28 cellular contexts compared by ENCODE assay signal in the genomic region with DNA sequence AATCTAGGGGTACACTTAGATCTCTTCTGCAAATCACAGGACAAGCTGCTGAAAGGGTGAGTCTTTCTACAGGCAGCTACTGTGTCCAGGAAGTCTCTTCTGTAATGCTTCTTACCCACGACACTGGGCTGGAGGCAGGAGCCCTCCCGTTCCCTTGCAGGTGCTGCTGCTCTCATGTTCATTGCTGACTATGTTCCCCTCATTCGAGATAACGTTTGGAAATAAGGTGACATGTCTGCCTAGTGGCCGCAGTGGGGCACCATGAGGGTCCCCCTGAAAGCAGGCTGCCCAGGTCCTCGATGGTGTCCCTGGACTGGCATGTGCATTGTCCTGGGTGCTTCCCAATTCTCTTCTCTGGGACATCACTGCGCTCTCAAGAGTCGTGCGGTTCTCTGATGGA.
DNase-seq lines count a peak whose midpoint lies in the region; ATAC-seq, FAIRE-seq and TF ChIP-seq lines count a peak whose summit lies in the region.
"Had no signal": no experiment of that assay in that cellular context is flagged by ENCODE, and none has a peak within 500 bp of the region (broad histone marks: within the 10 kb centered on the region; RNA-seq: fewer than 3 reads in every experiment).

No MANE protein-coding gene starts in this region.

- H3K9me1 ChIP-seq in endothelial cell of umbilical vein (replicated peaks; ENCODE audit: control insufficient read depth, extremely low read depth, insufficient read depth, low read length), result no peaks in the 10 kb centered on the region

- DNase-seq in natural killer cell treated with Interleukin-12 subunit alpha and Interleukin-12 subunit beta and Interleukin-15 and Interleukin-18, amount 100 ng/mL, for 72 hours (ENCODE audit: low spot score), result peak; percentile 22
- no peak for DNase-seq in natural killer cell
- no peak for DNase-seq in endothelial cell of umbilical vein (ENCODE audit: low read depth, low spot score)
- no peak for DNase-seq in vagina (ENCODE audit: extremely low spot score in 2 of 2)
- no peak for DNase-seq in activated gamma-delta T cell treated with Interleukin-2 at 50 U/mL for 16 hours
- DNase-seq in NCI-H82 (lab: John Stamatoyannopoulos, UW), result no peak
- DNase-seq: activated naive CD4-positive, alpha-beta T cell treated with anti-CD3 and anti-CD28 coated beads, Interleukin-2, amount 50 U/mL, for 16 hours; activated T-cell treated with anti-CD3 and anti-CD28 coated beads, Interleukin-2, amount 50 U/mL, for 48 hours; amygdala; CD4-positive, CD25-positive, alpha-beta regulatory T cell; effector memory CD4-positive, alpha-beta T cell; erythroblast; foreskin fibroblast; lower lobe of right lung; NCI-H1105; NCI-H1930; NCI-H2227 treated with DMSO at 0.1 percent for 48 hours; NCI-H526 treated with DMSO at 0.1 percent for 48 hours; psoas muscle; stimulated activated CD4-positive, alpha-beta T cell treated with anti-CD3 and anti-CD28 coated beads, Interleukin-15, amount 100 ng/mL, for 24 hours; stimulated activated naive CD4-positive, alpha-beta T cell; T-helper 17 cell had no signal

- peaks cover 3% of the 10 kb centered on the region for H3K9me3 Mint-ChIP-seq in natural killer cell treated with Interleukin-12 subunit alpha and Interleukin-12 subunit beta and Interleukin-15 and Interleukin-18, amount 100 ng/mL, for 72 hours
- no peaks in the 10 kb centered on the region for H3K9me3 Mint-ChIP-seq in natural killer cell
- H3K9me3 Mint-ChIP-seq: CD4-positive, CD25-positive, alpha-beta regulatory T cell had no signal

- H2AFZ ChIP-seq in endothelial cell of umbilical vein (ENCODE audit: low read depth, low read length), result no peak overlapping the region

- ATAC-seq in natural killer cell treated with Interleukin-12 subunit alpha and Interleukin-12 subunit beta and Interleukin-15 and Interleukin-18, amount 100 ng/mL, for 72 hours, result no peak
- ATAC-seq in natural killer cell (no peak), HG02870 (IDR thresholded peaks at IDR 0.05; ENCODE audit: unreplicated experiment) (no peak)
- ATAC-seq: lower lobe of right lung, psoas muscle, T-helper 17 cell had no signal

- H3K27ac ChIP-seq in KOPT-K1 (ENCODE audit: low read depth, low read length, poor library complexity, severe bottlenecking) (peak overlapping the region; percentile 10), endothelial cell of umbilical vein (ENCODE audit: insufficient read depth, low read depth, low read length) (peak overlapping the region; percentile 88), vagina (peak overlapping the region; percentile 70)
- H3K27ac ChIP-seq: lower lobe of right lung, psoas muscle had no signal

- no peak overlapping the region for H3K27ac Mint-ChIP-seq in natural killer cell treated with Interleukin-12 subunit alpha and Interleukin-12 subunit beta and Interleukin-15 and Interleukin-18, amount 100 ng/mL, for 72 hours
- H3K27ac Mint-ChIP-seq in natural killer cell, result no peak overlapping the region

- H3K4me3 Mint-ChIP-seq in natural killer cell treated with Interleukin-12 subunit alpha and Interleukin-12 subunit beta and Interleukin-15 and Interleukin-18, amount 100 ng/mL, for 72 hours, result no peak overlapping the region
- no peak overlapping the region for H3K4me3 Mint-ChIP-seq in natural killer cell
- H3K4me3 Mint-ChIP-seq: CD4-positive, CD25-positive, alpha-beta regulatory T cell; T-helper 17 cell had no signal

- H3K9me3 ChIP-seq in KOPT-K1 (ENCODE audit: insufficient read depth, low read length, poor library complexity, severe bottlenecking) (no peaks in the 10 kb centered on the region), endothelial cell of umbilical vein (replicated peaks; ENCODE audit: control insufficient read depth, insufficient read depth, low read length) (no peaks in the 10 kb centered on the region), vagina (no peaks in the 10 kb centered on the region)
- H3K9me3 ChIP-seq: lower lobe of right lung, psoas muscle, SJSA1 had no signal

- TF ChIP-seq CTCF in natural killer cell (IDR thresholded peaks at IDR 0.05) (no peak), endothelial cell of umbilical vein (IDR thresholded peaks at IDR 0.05; ENCODE audit: extremely low read depth in 1 of 2, insufficient read depth in 1 of 2, low read depth in 1 of 2, low read length in 2 of 2) (no peak), vagina (IDR thresholded peaks at IDR 0.05) (no peak)

- peaks cover 11% of the 10 kb centered on the region for H3K79me2 ChIP-seq in endothelial cell of umbilical vein (ENCODE audit: control insufficient read depth, insufficient read depth, low read length)

- H3K27me3 Mint-ChIP-seq in natural killer cell treated with Interleukin-12 subunit alpha and Interleukin-12 subunit beta and Interleukin-15 and Interleukin-18, amount 100 ng/mL, for 72 hours, result no peaks in the 10 kb centered on the region
- no peaks in the 10 kb centered on the region for H3K27me3 Mint-ChIP-seq in natural killer cell (ENCODE audit: low read depth in 2 of 2)
- H3K27me3 Mint-ChIP-seq: CD4-positive, CD25-positive, alpha-beta regulatory T cell; T-helper 17 cell had no signal

- no peaks in the 10 kb centered on the region for H3K27me3 ChIP-seq in endothelial cell of umbilical vein (ENCODE audit: control insufficient read depth in 2 of 2, insufficient read depth in 2 of 2, low read length in 2 of 2)
- no peaks in the 10 kb centered on the region for H3K27me3 ChIP-seq in vagina
- H3K27me3 ChIP-seq: SJSA1 had no signal

- BruUV-seq in endothelial cell of umbilical vein (replicated peaks; lab: Mats Ljungman, UMichigan), result no TSS peak

- H3K36me3 ChIP-seq in KOPT-K1 (ENCODE audit: insufficient read depth, low read length), result peaks cover 17% of the 10 kb centered on the region
- H3K36me3 ChIP-seq in endothelial cell of umbilical vein (ENCODE audit: control insufficient read depth in 2 of 2, extremely low read depth in 1 of 2, insufficient read depth in 2 of 2, low read length in 2 of 2), result peaks cover 2 to 13% of the 10 kb centered on the region in 2 experiments
- H3K36me3 ChIP-seq in vagina, result no peaks in the 10 kb centered on the region
- H3K36me3 ChIP-seq: lower lobe of right lung had no signal

- CTCF ChIA-PET in endothelial cell of umbilical vein (lab: Charles Lee), result interaction anchor here (0.9 to 9.3 kb wide), 7 partner anchors 7 to 74 kb away, joined by 3 to 83 read pairs (median 7); no protein-coding TSS in a partner anchor

- no peaks in the 10 kb centered on the region for H4K20me1 ChIP-seq in endothelial cell of umbilical vein (replicated peaks; ENCODE audit: control insufficient read depth, extremely low read depth, insufficient read depth, low read length)

- peaks cover 9% of the 10 kb centered on the region for H3K36me3 Mint-ChIP-seq in natural killer cell treated with Interleukin-12 subunit alpha and Interleukin-12 subunit beta and Interleukin-15 and Interleukin-18, amount 100 ng/mL, for 72 hours
- H3K36me3 Mint-ChIP-seq in natural killer cell, result no peaks in the 10 kb centered on the region

- H3K4me2 ChIP-seq in endothelial cell of umbilical vein (ENCODE audit: insufficient read depth, low read length), result no peak overlapping the region

- FAIRE-seq in endothelial cell of umbilical vein (lab: Jason Lieb, UNC), result no peak
- FAIRE-seq: H1, urothelium cell line had no signal

- H3K4me1 ChIP-seq in endothelial cell of umbilical vein (ENCODE audit: control insufficient read depth, extremely low read depth, insufficient read depth, low read length) (peaks cover 52% of the 10 kb centered on the region), vagina (peaks cover 29% of the 10 kb centered on the region)

- no peak overlapping the region for H3K4me3 ChIP-seq in endothelial cell of umbilical vein (replicated peaks in 1 of 3; ENCODE audit: insufficient read depth in 1 of 3, low read depth in 1 of 3, low read length in 3 of 3)
- no peak overlapping the region for H3K4me3 ChIP-seq in vagina
- H3K4me3 ChIP-seq: coronary artery, lower lobe of right lung, psoas muscle, SJSA1 had no signal

- intact Hi-C loops in natural killer cell (cut with micrococcal nuclease), result no loop called here
- intact Hi-C loops in endothelial cell of umbilical vein (cut with micrococcal nuclease), result loop anchor here (2.0 kb wide), 1 partner anchor 14 kb away; no protein-coding TSS in a partner anchor
- intact Hi-C loops in vagina (cut with DNase I), result no loop called here

- POLR2A ChIA-PET in endothelial cell of umbilical vein (lab: Charles Lee), result interaction anchor here (2.6 kb wide), 1 partner anchor 15 kb away, joined by 7 read pairs; no protein-coding TSS in a partner anchor

- TF ChIP-seq POLR2A in endothelial cell of umbilical vein (IDR thresholded peaks at IDR 0.05; ENCODE audit: low read depth, low read length) (no peak), vagina (IDR thresholded peaks at IDR 0.05) (no peak)

- no peak overlapping the region for H3K9ac ChIP-seq in endothelial cell of umbilical vein (replicated peaks; ENCODE audit: extremely low read depth, insufficient read depth, low read length)

- dilution Hi-C loops in endothelial cell of umbilical vein (cut with MboI; ENCODE audit: extremely low pct_ligation_motif_present, low sequenced_read_pairs), result no loop called here

- H3K4me1 Mint-ChIP-seq in natural killer cell treated with Interleukin-12 subunit alpha and Interleukin-12 subunit beta and Interleukin-15 and Interleukin-18, amount 100 ng/mL, for 72 hours (ENCODE audit: low read depth in 2 of 2), result peaks cover 8 to 24% of the 10 kb centered on the region in 2 donors
- H3K4me1 Mint-ChIP-seq in natural killer cell, result peaks cover 0 to 15% of the 10 kb centered on the region in 2 donors

TF ChIP-seq in endothelial cell of umbilical vein, 7 proteins besides CTCF, POLR2A, EP300 and RAD21:
- no peak for TF ChIP-seq JUN (IDR thresholded peaks at IDR 0.05; ENCODE audit: borderline replicate concordance, insufficient read depth, insufficient read length, low read depth)
- no peak for TF ChIP-seq FOS (IDR thresholded peaks at IDR 0.05; ENCODE audit: borderline replicate concordance, insufficient read depth, low read length)
- TF ChIP-seq MYC (IDR thresholded peaks at IDR 0.05; ENCODE audit: low read depth, low read length), result no peak
- TF ChIP-seq, protein P1, sequence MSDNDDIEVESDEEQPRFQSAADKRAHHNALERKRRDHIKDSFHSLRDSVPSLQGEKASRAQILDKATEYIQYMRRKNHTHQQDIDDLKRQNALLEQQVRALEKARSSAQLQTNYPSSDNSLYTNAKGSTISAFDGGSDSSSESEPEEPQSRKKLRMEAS (IDR thresholded peaks at IDR 0.05; ENCODE audit: insufficient read depth, insufficient read length), result no peak
- no peak for TF ChIP-seq GATA2 (IDR thresholded peaks at IDR 0.05; ENCODE audit: insufficient read depth, insufficient read length, low read depth, low read length)
- TF ChIP-seq EZH2 (IDR thresholded peaks at IDR 0.05; ENCODE audit: borderline replicate concordance, low read depth, low read length, severe bottlenecking), result no peak
- TF ChIP-seq POLR2AphosphoS5 (IDR thresholded peaks at IDR 0.05; ENCODE audit: insufficient read depth, low read depth, low read length), result no peak

Comparison
In these comparisons a context has a peak if more than half of its experiments do, and no peak if none do; other contexts are left out.
1. H3K27ac ChIP-seq: peak in every context shown above with its lines; median percentile 88 in endothelial cell of umbilical vein; 70 in vagina; 10 in KOPT-K1.